ENCODE assay signal across 1 cellular context in the genomic region with DNA sequence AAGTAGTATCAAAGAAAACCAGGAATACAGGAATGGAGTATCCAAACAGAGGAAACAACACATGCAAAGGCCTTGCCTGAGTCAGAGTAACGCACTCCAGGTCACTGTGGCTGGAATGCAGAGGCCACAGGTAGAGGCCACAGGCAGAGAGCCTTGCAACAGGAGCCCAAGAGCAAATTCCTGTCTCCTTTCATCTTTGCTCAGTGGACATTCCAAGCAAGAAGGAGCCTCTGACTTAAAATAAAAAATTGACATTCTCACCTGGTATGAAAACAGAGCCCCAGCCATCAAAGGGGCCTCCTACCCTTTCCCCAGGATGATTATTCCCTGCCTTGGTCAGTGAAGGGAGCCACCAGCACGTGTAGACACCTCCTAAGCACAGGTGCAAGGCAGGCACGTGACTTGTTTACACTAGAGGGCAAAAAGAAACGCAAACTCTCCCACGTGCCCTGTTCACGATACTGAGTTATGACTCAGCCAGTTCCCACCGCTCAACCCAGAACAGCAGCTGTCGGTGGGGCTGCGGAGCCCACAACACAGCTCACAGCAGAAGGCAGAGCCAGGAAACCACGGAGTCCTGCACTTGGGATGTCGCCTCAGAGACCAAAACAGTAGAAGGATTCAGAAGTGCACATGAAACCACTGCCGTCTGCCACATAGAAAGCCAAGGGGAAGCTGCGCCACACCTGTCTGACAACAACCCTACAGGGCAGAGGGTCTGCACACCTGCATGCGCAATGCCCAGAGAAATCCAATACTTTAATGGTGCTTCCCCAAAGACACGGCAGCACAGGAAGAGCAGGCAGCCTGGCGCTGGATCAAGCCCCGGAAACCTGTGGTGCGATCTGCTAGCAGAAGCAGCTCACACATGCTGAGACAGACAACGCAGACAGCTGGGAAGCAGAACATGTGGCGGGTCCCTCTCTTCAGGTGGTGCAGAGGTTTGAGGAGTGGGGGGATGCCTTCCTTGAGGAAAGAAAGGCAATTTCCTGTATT.
TF ChIP-seq lines count a peak whose summit lies in the region.

No MANE protein-coding gene starts in this region.

TF ChIP-seq in HepG2, 621 proteins besides CTCF, POLR2A, EP300 and RAD21 (continued from another document and continues in another):
- TF ChIP-seq, protein P1, sequence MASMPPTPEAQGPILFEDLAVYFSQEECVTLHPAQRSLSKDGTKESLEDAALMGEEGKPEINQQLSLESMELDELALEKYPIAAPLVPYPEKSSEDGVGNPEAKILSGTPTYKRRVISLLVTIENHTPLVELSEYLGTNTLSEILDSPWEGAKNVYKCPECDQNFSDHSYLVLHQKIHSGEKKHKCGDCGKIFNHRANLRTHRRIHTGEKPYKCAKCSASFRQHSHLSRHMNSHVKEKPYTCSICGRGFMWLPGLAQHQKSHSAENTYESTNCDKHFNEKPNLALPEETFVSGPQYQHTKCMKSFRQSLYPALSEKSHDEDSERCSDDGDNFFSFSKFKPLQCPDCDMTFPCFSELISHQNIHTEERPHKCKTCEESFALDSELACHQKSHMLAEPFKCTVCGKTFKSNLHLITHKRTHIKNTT (CRISPR knock-in tag; IDR thresholded peaks at IDR 0.05) = no peak
- no peak for TF ChIP-seq ZNF816 (CRISPR knock-in tag; IDR thresholded peaks at IDR 0.05; ENCODE audit: borderline replicate concordance)
- no peak for TF ChIP-seq SP4 (CRISPR knock-in tag; IDR thresholded peaks at IDR 0.05)
- no peak for TF ChIP-seq MAZ (IDR thresholded peaks at IDR 0.05; ENCODE audit: borderline replicate concordance, low read depth, low read length)
- TF ChIP-seq MAZ (CRISPR knock-in tag; IDR thresholded peaks at IDR 0.05; ENCODE audit: low read depth) = no peak; the same call in 1 of the 2 replicates
- TF ChIP-seq JDP2 (CRISPR knock-in tag; IDR thresholded peaks at IDR 0.05; ENCODE audit: borderline replicate concordance) = peak; percentile 34; the same call in 1 of the 2 replicates
- TF ChIP-seq ZNF235 (CRISPR knock-in tag; IDR thresholded peaks at IDR 0.05; ENCODE audit: borderline replicate concordance) = no peak
- no peak for TF ChIP-seq CC2D1A (CRISPR knock-in tag; IDR thresholded peaks at IDR 0.05)
- TF ChIP-seq, protein P2, sequence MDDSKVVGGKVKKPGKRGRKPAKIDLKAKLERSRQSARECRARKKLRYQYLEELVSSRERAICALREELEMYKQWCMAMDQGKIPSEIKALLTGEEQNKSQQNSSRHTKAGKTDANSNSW (CRISPR knock-in tag; IDR thresholded peaks at IDR 0.05; ENCODE audit: borderline replicate concordance) = no peak
- TF ChIP-seq, protein P3, sequence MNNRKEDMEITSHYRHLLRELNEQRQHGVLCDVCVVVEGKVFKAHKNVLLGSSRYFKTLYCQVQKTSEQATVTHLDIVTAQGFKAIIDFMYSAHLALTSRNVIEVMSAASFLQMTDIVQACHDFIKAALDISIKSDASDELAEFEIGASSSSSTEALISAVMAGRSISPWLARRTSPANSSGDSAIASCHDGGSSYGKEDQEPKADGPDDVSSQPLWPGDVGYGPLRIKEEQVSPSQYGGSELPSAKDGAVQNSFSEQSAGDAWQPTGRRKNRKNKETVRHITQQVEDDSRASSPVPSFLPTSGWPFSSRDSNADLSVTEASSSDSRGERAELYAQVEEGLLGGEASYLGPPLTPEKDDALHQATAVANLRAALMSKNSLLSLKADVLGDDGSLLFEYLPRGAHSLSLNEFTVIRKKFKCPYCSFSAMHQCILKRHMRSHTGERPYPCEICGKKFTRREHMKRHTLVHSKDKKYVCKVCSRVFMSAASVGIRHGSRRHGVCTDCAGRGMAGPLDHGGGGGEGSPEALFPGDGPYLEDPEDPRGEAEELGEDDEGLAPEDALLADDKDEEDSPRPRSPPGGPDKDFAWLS (CRISPR knock-in tag; IDR thresholded peaks at IDR 0.05; ENCODE audit: borderline replicate concordance) = no peak
- TF ChIP-seq, protein P4, sequence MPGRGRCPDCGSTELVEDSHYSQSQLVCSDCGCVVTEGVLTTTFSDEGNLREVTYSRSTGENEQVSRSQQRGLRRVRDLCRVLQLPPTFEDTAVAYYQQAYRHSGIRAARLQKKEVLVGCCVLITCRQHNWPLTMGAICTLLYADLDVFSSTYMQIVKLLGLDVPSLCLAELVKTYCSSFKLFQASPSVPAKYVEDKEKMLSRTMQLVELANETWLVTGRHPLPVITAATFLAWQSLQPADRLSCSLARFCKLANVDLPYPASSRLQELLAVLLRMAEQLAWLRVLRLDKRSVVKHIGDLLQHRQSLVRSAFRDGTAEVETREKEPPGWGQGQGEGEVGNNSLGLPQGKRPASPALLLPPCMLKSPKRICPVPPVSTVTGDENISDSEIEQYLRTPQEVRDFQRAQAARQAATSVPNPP (CRISPR knock-in tag; IDR thresholded peaks at IDR 0.05) = no peak
- no peak for TF ChIP-seq SYNCRIP (IDR thresholded peaks at IDR 0.05; ENCODE audit: insufficient read depth, low read depth, low read length)
- peak; percentile 80; the same call in 1 of the 2 replicates for TF ChIP-seq ZNF605 (CRISPR knock-in tag; IDR thresholded peaks at IDR 0.05)
- peak; percentile 79; the same call in 1 of the 2 replicates for TF ChIP-seq ZFP90 (CRISPR knock-in tag; IDR thresholded peaks at IDR 0.05; ENCODE audit: borderline replicate concordance)
- peak; percentile 83 for TF ChIP-seq ELF3 (CRISPR knock-in tag; IDR thresholded peaks at IDR 0.05)
- peak; percentile 82; the same call in 1 of the 2 replicates for TF ChIP-seq SNAPC2 (CRISPR knock-in tag; IDR thresholded peaks at IDR 0.05)
- TF ChIP-seq MAF1 (CRISPR knock-in tag; IDR thresholded peaks at IDR 0.05; ENCODE audit: borderline replicate concordance) = no peak
- TF ChIP-seq, protein P5, sequence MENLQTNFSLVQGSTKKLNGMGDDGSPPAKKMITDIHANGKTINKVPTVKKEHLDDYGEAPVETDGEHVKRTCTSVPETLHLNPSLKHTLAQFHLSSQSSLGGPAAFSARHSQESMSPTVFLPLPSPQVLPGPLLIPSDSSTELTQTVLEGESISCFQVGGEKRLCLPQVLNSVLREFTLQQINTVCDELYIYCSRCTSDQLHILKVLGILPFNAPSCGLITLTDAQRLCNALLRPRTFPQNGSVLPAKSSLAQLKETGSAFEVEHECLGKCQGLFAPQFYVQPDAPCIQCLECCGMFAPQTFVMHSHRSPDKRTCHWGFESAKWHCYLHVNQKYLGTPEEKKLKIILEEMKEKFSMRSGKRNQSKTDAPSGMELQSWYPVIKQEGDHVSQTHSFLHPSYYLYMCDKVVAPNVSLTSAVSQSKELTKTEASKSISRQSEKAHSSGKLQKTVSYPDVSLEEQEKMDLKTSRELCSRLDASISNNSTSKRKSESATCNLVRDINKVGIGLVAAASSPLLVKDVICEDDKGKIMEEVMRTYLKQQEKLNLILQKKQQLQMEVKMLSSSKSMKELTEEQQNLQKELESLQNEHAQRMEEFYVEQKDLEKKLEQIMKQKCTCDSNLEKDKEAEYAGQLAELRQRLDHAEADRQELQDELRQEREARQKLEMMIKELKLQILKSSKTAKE (CRISPR knock-in tag; IDR thresholded peaks at IDR 0.05; ENCODE audit: borderline replicate concordance) = peak; percentile 80
- no peak for TF ChIP-seq NFYC (CRISPR knock-in tag; IDR thresholded peaks at IDR 0.05)
- TF ChIP-seq, protein P6, sequence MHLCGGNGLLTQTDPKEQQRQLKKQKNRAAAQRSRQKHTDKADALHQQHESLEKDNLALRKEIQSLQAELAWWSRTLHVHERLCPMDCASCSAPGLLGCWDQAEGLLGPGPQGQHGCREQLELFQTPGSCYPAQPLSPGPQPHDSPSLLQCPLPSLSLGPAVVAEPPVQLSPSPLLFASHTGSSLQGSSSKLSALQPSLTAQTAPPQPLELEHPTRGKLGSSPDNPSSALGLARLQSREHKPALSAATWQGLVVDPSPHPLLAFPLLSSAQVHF (CRISPR knock-in tag; IDR thresholded peaks at IDR 0.05) = peak; percentile 39; the same call in 1 of the 2 replicates
- peak; percentile 82 for TF ChIP-seq ZNF329 (CRISPR knock-in tag; IDR thresholded peaks at IDR 0.05; ENCODE audit: low read depth)
- TF ChIP-seq IKZF4 (CRISPR knock-in tag; IDR thresholded peaks at IDR 0.05; ENCODE audit: borderline replicate concordance, low read depth, not compliant biosample characterization) = no peak
- TF ChIP-seq PPARG (CRISPR knock-in tag; conservative IDR thresholded peaks at IDR 0.05) = 0 out of 2 replicates have a peak, but pooled peaks have one; percentile 39
- peak; percentile 36; the same call in 1 of the 2 replicates for TF ChIP-seq MAFF (IDR thresholded peaks at IDR 0.05; ENCODE audit: low read depth, low read length)
- TF ChIP-seq ASH2L (IDR thresholded peaks at IDR 0.05; ENCODE audit: insufficient read length, low read depth, low read length) = peak; percentile 73
- TF ChIP-seq, protein P7, sequence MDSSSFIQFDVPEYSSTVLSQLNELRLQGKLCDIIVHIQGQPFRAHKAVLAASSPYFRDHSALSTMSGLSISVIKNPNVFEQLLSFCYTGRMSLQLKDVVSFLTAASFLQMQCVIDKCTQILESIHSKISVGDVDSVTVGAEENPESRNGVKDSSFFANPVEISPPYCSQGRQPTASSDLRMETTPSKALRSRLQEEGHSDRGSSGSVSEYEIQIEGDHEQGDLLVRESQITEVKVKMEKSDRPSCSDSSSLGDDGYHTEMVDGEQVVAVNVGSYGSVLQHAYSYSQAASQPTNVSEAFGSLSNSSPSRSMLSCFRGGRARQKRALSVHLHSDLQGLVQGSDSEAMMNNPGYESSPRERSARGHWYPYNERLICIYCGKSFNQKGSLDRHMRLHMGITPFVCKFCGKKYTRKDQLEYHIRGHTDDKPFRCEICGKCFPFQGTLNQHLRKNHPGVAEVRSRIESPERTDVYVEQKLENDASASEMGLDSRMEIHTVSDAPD (CRISPR knock-in tag; IDR thresholded peaks at IDR 0.05) = no peak; the same call in 1 of the 2 replicates
- no peak for TF ChIP-seq ZNF354B (CRISPR knock-in tag; IDR thresholded peaks at IDR 0.05)
- TF ChIP-seq NCOA1 (CRISPR knock-in tag; IDR thresholded peaks at IDR 0.05) = peak; percentile 76
- TF ChIP-seq, protein P8, sequence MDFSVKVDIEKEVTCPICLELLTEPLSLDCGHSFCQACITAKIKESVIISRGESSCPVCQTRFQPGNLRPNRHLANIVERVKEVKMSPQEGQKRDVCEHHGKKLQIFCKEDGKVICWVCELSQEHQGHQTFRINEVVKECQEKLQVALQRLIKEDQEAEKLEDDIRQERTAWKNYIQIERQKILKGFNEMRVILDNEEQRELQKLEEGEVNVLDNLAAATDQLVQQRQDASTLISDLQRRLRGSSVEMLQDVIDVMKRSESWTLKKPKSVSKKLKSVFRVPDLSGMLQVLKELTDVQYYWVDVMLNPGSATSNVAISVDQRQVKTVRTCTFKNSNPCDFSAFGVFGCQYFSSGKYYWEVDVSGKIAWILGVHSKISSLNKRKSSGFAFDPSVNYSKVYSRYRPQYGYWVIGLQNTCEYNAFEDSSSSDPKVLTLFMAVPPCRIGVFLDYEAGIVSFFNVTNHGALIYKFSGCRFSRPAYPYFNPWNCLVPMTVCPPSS (IDR thresholded peaks at IDR 0.05) = no peak
- no peak for TF ChIP-seq ZNF530 (CRISPR knock-in tag; IDR thresholded peaks at IDR 0.05; ENCODE audit: low read depth)
- TF ChIP-seq RFX5 (IDR thresholded peaks at IDR 0.05; ENCODE audit: low read depth, low read length) = no peak
- 0 out of 2 replicates have a peak, but pooled peaks have one; percentile 33 for TF ChIP-seq PAX8 (CRISPR knock-in tag; IDR thresholded peaks at IDR 0.05; ENCODE audit: borderline replicate concordance)
- TF ChIP-seq, protein P9, sequence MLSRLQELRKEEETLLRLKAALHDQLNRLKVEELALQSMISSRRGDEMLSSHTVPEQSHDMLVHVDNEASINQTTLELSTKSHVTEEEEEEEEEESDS (CRISPR knock-in tag; IDR thresholded peaks at IDR 0.05; ENCODE audit: borderline replicate concordance) = peak; percentile 90; the same call in 1 of the 2 replicates
- peak; percentile 80; the same call in 1 of the 2 replicates for TF ChIP-seq ZNF264 (CRISPR knock-in tag; IDR thresholded peaks at IDR 0.05)
- TF ChIP-seq PHF5A (CRISPR knock-in tag; IDR thresholded peaks at IDR 0.05; ENCODE audit: low read depth, unreplicated experiment) = no peak
- TF ChIP-seq ZEB1 (IDR thresholded peaks at IDR 0.05; ENCODE audit: insufficient replicate concordance, low read depth) = peak; percentile 98
- TF ChIP-seq, protein P10, sequence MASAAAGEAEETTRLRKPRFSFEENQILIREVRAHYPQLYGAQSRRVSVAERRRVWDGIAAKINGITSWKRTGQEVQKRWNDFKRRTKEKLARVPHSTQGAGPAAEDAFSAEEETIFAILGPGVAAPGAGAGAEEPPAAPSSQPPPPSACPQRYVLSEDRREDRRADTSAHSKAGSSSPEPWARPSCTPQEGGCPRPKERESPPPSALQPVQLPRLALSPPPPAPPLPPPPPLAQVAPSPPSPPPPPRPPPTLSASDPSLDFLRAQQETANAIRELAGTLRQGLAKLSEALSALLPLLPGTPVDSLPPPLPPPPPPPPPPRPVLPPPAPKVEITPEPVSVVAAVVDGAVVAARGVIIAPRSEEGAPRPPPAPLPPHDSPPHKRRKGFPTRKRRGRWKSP (CRISPR knock-in tag; IDR thresholded peaks at IDR 0.05) = peak; percentile 70; the same call in 1 of the 2 replicates
- TF ChIP-seq RFXANK (CRISPR knock-in tag; IDR thresholded peaks at IDR 0.05) = peak; percentile 62; the same call in 1 of the 2 replicates
- peak; percentile 77 for TF ChIP-seq CEBPG (CRISPR knock-in tag; IDR thresholded peaks at IDR 0.05)
- no peak for TF ChIP-seq RBM22 (optimal IDR thresholded peaks at IDR 0.05; ENCODE audit: low read length)
- TF ChIP-seq EED (CRISPR knock-in tag; IDR thresholded peaks at IDR 0.05) = peak; percentile 33; the same call in 1 of the 2 replicates
- peak; percentile 95 for TF ChIP-seq ZSCAN29 (CRISPR knock-in tag; conservative IDR thresholded peaks at IDR 0.05)
- TF ChIP-seq MYNN (CRISPR knock-in tag; IDR thresholded peaks at IDR 0.05; ENCODE audit: low read depth) = no peak; the same call in 1 of the 2 replicates
- TF ChIP-seq ZNF891 (CRISPR knock-in tag; IDR thresholded peaks at IDR 0.05) = peak; percentile 80; the same call in 1 of the 2 replicates
- TF ChIP-seq GATAD1 (CRISPR knock-in tag; IDR thresholded peaks at IDR 0.05) = peak; percentile 55
- TF ChIP-seq ZNF350 (CRISPR knock-in tag; IDR thresholded peaks at IDR 0.05; ENCODE audit: borderline replicate concordance, low read depth) = peak; percentile 82; the same call in 1 of the 2 replicates
- TF ChIP-seq ZNF34 (CRISPR knock-in tag; IDR thresholded peaks at IDR 0.05; ENCODE audit: borderline replicate concordance) = 0 out of 2 replicates have a peak, but pooled peaks have one; percentile 30
- TF ChIP-seq, protein P11, sequence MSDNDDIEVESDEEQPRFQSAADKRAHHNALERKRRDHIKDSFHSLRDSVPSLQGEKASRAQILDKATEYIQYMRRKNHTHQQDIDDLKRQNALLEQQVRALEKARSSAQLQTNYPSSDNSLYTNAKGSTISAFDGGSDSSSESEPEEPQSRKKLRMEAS (IDR thresholded peaks at IDR 0.05) = peak; percentile 98
